ENCODE assay signal across 11 cellular contexts in the genomic region with DNA sequence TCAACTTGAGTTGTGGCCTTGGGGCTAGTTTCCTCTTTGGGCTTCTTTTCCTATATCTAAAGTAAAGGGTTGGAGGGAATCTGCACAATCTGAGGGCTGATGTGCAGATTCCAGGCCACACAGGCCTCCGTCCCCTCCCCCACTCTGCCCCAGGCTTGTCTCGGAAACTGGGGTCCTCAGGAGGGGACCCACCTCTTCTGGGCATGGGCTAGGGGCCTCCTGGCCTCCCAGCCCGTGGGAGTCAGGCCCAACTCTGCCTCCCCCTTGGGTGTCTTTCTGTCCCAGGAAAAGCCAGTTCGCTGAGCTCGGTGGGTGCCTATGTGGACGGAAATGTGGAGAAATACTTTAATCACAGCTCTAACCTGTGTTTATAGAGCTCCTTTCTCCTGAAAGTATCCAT. TPM values are rescaled to one million over a fixed set of nuclear protein-coding genes. Genes with fewer than 3 reads are reported as not detected.
DNase-seq lines count a peak whose midpoint lies in the region; ATAC-seq and TF ChIP-seq lines count a peak whose summit lies in the region.
"Had no signal": no experiment of that assay in that cellular context is flagged by ENCODE, and none has a peak within 500 bp of the region (broad histone marks: within the 10 kb centered on the region; RNA-seq: fewer than 3 reads in every experiment).

No MANE protein-coding gene starts in this region.

- no peak overlapping the region for H3K4ac ChIP-seq in neuronal stem cell (ENCODE audit: low read length)

- peaks cover 68% of the 10 kb centered on the region for H3K36me3 ChIP-seq in MG63
- H3K36me3 ChIP-seq in esophagus muscularis mucosa: peaks cover 0 to 22% (median 0%) of the 10 kb centered on the region in 4 donors
- H3K36me3 ChIP-seq in neuronal stem cell (replicated peaks in 1 of 2; ENCODE audit: control insufficient read depth in 2 of 2, insufficient read depth in 2 of 2, low read length in 2 of 2): peaks cover 0 to 2% of the 10 kb centered on the region in 2 donors
- peaks cover 0 to 54% (median 7%) of the 10 kb centered on the region in 4 donors for H3K36me3 ChIP-seq in upper lobe of left lung
- H3K36me3 ChIP-seq in body of pancreas (replicated peaks in 1 of 2; ENCODE audit: insufficient read depth in 1 of 2, low read depth in 2 of 2): no peaks in the 10 kb centered on the region

- DNase-seq in MG63 (no peak), esophagus muscularis mucosa (ENCODE audit: extremely low spot score) (no peak), neuronal stem cell (ENCODE audit: low spot score) (no peak), upper lobe of left lung (no peak), SKM-1 treated with dmso at 0.1 percent for 144 hours (lab: John Stamatoyannopoulos, UW; ENCODE audit: unreplicated experiment) (no peak), body of pancreas (no peak)
- DNase-seq: activated naive CD4-positive, alpha-beta T cell treated with anti-CD3 and anti-CD28 coated beads for 36 hours; stimulated activated CD4-positive, alpha-beta T cell treated with anti-CD3 and anti-CD28 coated beads, Interleukin-1b, Interleukin-23, amount 100 ng/mL, for 48 hours had no signal

- H2AK5ac ChIP-seq in neuronal stem cell (ENCODE audit: low read depth, low read length): peak overlapping the region; percentile 72

- no peaks in the 10 kb centered on the region for H3K79me1 ChIP-seq in neuronal stem cell (ENCODE audit: low read depth, low read length)

- TF ChIP-seq POLR2A in esophagus muscularis mucosa (IDR thresholded peaks at IDR 0.05; ENCODE audit: low read depth): no peak
- TF ChIP-seq POLR2A in upper lobe of left lung (IDR thresholded peaks at IDR 0.05): no peak
- TF ChIP-seq POLR2A in body of pancreas (IDR thresholded peaks at IDR 0.05): no peak

- H3K4me2 ChIP-seq in neuronal stem cell (ENCODE audit: insufficient read depth, low read length, poor library complexity, severe bottlenecking): no peak overlapping the region

- H3K27me3 ChIP-seq in MG63 (no peaks in the 10 kb centered on the region), esophagus muscularis mucosa (no peaks in the 10 kb centered on the region), neuronal stem cell (ENCODE audit: control insufficient read depth in 3 of 3, insufficient read depth in 3 of 3, low read depth in 1 of 3, low read length in 3 of 3) (peaks cover 0 to 29% (median 0%) of the 10 kb centered on the region in 3 experiments), upper lobe of left lung (peaks cover 0 to 11% (median 0%) of the 10 kb centered on the region in 4 donors), body of pancreas (no peaks in the 10 kb centered on the region)

- TF ChIP-seq EP300 in esophagus muscularis mucosa (IDR thresholded peaks at IDR 0.05) (no peak), upper lobe of left lung (IDR thresholded peaks at IDR 0.05) (no peak)

- no peak overlapping the region for H2BK120ac ChIP-seq in neuronal stem cell (ENCODE audit: low read depth, low read length)

- H4K8ac ChIP-seq in neuronal stem cell (ENCODE audit: low read depth, low read length): no peak overlapping the region

- peak overlapping the region; percentile 90 for H3K23ac ChIP-seq in neuronal stem cell (ENCODE audit: low read depth, low read length, poor library complexity)

- no peak for TF ChIP-seq CTCF in esophagus muscularis mucosa (IDR thresholded peaks at IDR 0.05)
- no peak for TF ChIP-seq CTCF in upper lobe of left lung (IDR thresholded peaks at IDR 0.05)
- TF ChIP-seq CTCF in body of pancreas (IDR thresholded peaks at IDR 0.05): no peak

- H3K27ac ChIP-seq in esophagus muscularis mucosa (replicated peaks in 1 of 4) (peak overlapping the region; percentile 70 to 91 (median 83)), neuronal stem cell (replicated peaks; ENCODE audit: low read length) (no peak overlapping the region), upper lobe of left lung (peak overlapping the region; percentile 84 to 90 (median 88)), body of pancreas (peak overlapping the region in 2 of 4 donors; percentile 34 to 36)

- H2AFZ ChIP-seq in neuronal stem cell (ENCODE audit: low read length): no peak overlapping the region

- H4K91ac ChIP-seq in neuronal stem cell (ENCODE audit: low read depth, low read length, poor library complexity): no peak overlapping the region

- WGBS in esophagus muscularis mucosa: 57% methylated on average over 6 of the region's 6 CpGs
- WGBS in neuronal stem cell (ENCODE audit: extremely low coverage in 2 of 2, insufficient read length in 2 of 2, insufficient replicate concordance in 1 of 2), 2 donors: no CpG with 5 or more reads among the region's 6 CpGs
- 64 to 65% methylated on average over 6 of the region's 6 CpGs for WGBS in upper lobe of left lung, 2 donors
- 62 to 83% methylated on average over 6 of the region's 6 CpGs for WGBS in body of pancreas, 2 donors

- H3K18ac ChIP-seq in neuronal stem cell (ENCODE audit: low read length): peak overlapping the region; percentile 29

- H3K14ac ChIP-seq in neuronal stem cell (ENCODE audit: low read length): no peak overlapping the region

- no peaks in the 10 kb centered on the region for H3K9me3 ChIP-seq in MG63
- H3K9me3 ChIP-seq in esophagus muscularis mucosa: no peaks in the 10 kb centered on the region
- no peaks in the 10 kb centered on the region for H3K9me3 ChIP-seq in neuronal stem cell (replicated peaks in 1 of 2; ENCODE audit: control insufficient read depth in 2 of 2, insufficient read depth in 1 of 2, low read depth in 1 of 2, low read length in 2 of 2)
- no peaks in the 10 kb centered on the region for H3K9me3 ChIP-seq in upper lobe of left lung
- no peaks in the 10 kb centered on the region for H3K9me3 ChIP-seq in body of pancreas

- H2BK12ac ChIP-seq in neuronal stem cell (ENCODE audit: low read length): no peak overlapping the region

- H3K4me3 ChIP-seq in MG63 (peak overlapping the region; percentile 25), esophagus muscularis mucosa (peak overlapping the region; percentile 3 to 49 (median 26)), neuronal stem cell (ENCODE audit: low read length in 2 of 2) (no peak overlapping the region), upper lobe of left lung (peak overlapping the region; percentile 57 to 90 (median 76)), body of pancreas (no peak overlapping the region)

- ATAC-seq in upper lobe of left lung (ENCODE audit: low FRiP score in 2 of 2) (no peak), HG03521 (IDR thresholded peaks at IDR 0.05; ENCODE audit: unreplicated experiment) (no peak), body of pancreas (no peak)
- ATAC-seq: natural killer cell treated with Interleukin-12 subunit alpha and Interleukin-12 subunit beta and Interleukin-15 and Interleukin-18, amount 100 ng/mL, for 72 hours; stimulated activated memory B cell treated with anti-CD40 and anti-IgM and Interleukin-4, amounts not matched to agents 10 μg/mL and 1 μg/mL and 100 μg/mL, for 72 hours had no signal

- intact Hi-C loops in esophagus muscularis mucosa (cut with DNase I): no loop called here
- intact Hi-C loops in body of pancreas (cut with DNase I): loop anchor here (5.0 kb wide), 1 partner anchor 40 kb away; no protein-coding TSS in a partner anchor

- H2BK15ac ChIP-seq in neuronal stem cell (ENCODE audit: low read length): peak overlapping the region; percentile 64

- no peak overlapping the region for H3K9ac ChIP-seq in neuronal stem cell (ENCODE audit: low read depth, low read length, poor library complexity)

- no peak overlapping the region for H2BK5ac ChIP-seq in neuronal stem cell (ENCODE audit: low read length)

- H3K4me1 ChIP-seq in esophagus muscularis mucosa: peaks cover 49 to 82% (median 73%) of the 10 kb centered on the region in 4 donors
- peaks cover 23 to 31% of the 10 kb centered on the region in 2 donors for H3K4me1 ChIP-seq in neuronal stem cell (ENCODE audit: control insufficient read depth in 2 of 2, insufficient read depth in 1 of 2, low read depth in 1 of 2, low read length in 2 of 2)
- H3K4me1 ChIP-seq in upper lobe of left lung: peaks cover 19 to 63% (median 35%) of the 10 kb centered on the region in 4 donors
- peaks cover 55% of the 10 kb centered on the region for H3K4me1 ChIP-seq in body of pancreas

RNA-seq across cellular contexts. Expression of gene SMAD6, which starts 4.8 kb away (rescaled TPM):
- 34.3 and 37.8 TPM in 2 replicates for total RNA-seq in MG63 (2014; rRNA removed; shearing (Covaris generic); ENCODE audit: low replicate concordance)
- 10 to 100 TPM in 3 of 4 donors, 1 to 10 TPM in 1; 9.4 to 18.9 (median 14.3) TPM for total RNA-seq in esophagus muscularis mucosa
- 0.98 TPM for polyA plus RNA-seq in neuronal stem cell (2013, experiment 1 of 2)
- polyA plus RNA-seq in neuronal stem cell (2013, experiment 2 of 2): 1.0 TPM
- 100 to 1,000 TPM in 3 of 6 donors, 10 to 100 TPM in 3; 76.6 to 377 (median 102) TPM for total RNA-seq in upper lobe of left lung
- total RNA-seq in body of pancreas: 10 to 100 TPM; 14.0 to 25.4 TPM

Comparison
In these comparisons a context has a peak if more than half of its experiments do, and no peak if none do; other contexts are left out.
1. H3K4me3 ChIP-seq: peak in MG63 (single experiment), esophagus muscularis mucosa (4 of 4) and upper lobe of left lung (4 of 4); none in neuronal stem cell (0 of 2) and body of pancreas (0 of 2).